1 cellular context compared by ENCODE assay signal in genomic region chr22:26008587-26008986, GRCh38.
TF ChIP-seq lines count a peak whose summit lies in the region.

No MANE protein-coding gene starts in this region.

TF ChIP-seq in H1, 55 proteins besides CTCF, POLR2A, EP300 and RAD21 (continued from another document):
- no peak for TF ChIP-seq ATF2 (IDR thresholded peaks at IDR 0.05; ENCODE audit: low read length)
- TF ChIP-seq BCL11A (IDR thresholded peaks at IDR 0.05; ENCODE audit: low read depth in 2 of 2, low read length in 2 of 2) = no peak
- no peak for TF ChIP-seq GABPA (IDR thresholded peaks at IDR 0.05; ENCODE audit: borderline replicate concordance, insufficient read depth, low read length)
- no peak for TF ChIP-seq CTBP2 (IDR thresholded peaks at IDR 0.05; ENCODE audit: borderline replicate concordance, insufficient read depth, insufficient read length, low read length)
- no peak for TF ChIP-seq CREB1 (IDR thresholded peaks at IDR 0.05)
- TF ChIP-seq TEAD4 (IDR thresholded peaks at IDR 0.05; ENCODE audit: low read depth, low read length) = no peak
- no peak for TF ChIP-seq CBX5 (IDR thresholded peaks at IDR 0.05; ENCODE audit: low read depth, low read length)
- no peak for TF ChIP-seq USF2 (IDR thresholded peaks at IDR 0.05; ENCODE audit: low read length)
- no peak for TF ChIP-seq KDM5A (IDR thresholded peaks at IDR 0.05; ENCODE audit: low read length)
- TF ChIP-seq CHD7 (IDR thresholded peaks at IDR 0.05; ENCODE audit: insufficient replicate concordance, low read length) = no peak
- TF ChIP-seq FOSL1 (IDR thresholded peaks at IDR 0.05; ENCODE audit: insufficient read depth, low read depth, low read length) = no peak
- TF ChIP-seq HDAC2 (IDR thresholded peaks at IDR 0.05; ENCODE audit: borderline replicate concordance in 1 of 2, low read depth in 2 of 2, low read length in 2 of 2) = no peak
- TF ChIP-seq TAF1 (IDR thresholded peaks at IDR 0.05; ENCODE audit: low read depth, low read length) = no peak
- no peak for TF ChIP-seq CBX8 (IDR thresholded peaks at IDR 0.05; ENCODE audit: borderline replicate concordance, low read depth, low read length)
- TF ChIP-seq HDAC6 (IDR thresholded peaks at IDR 0.05; ENCODE audit: low read depth, low read length) = no peak
- no peak for TF ChIP-seq TCF12 (IDR thresholded peaks at IDR 0.05; ENCODE audit: low read depth, low read length)
- no peak for TF ChIP-seq SP4 (IDR thresholded peaks at IDR 0.05; ENCODE audit: low read length)
